1 cellular context compared by ENCODE assay signal in the genomic region with DNA sequence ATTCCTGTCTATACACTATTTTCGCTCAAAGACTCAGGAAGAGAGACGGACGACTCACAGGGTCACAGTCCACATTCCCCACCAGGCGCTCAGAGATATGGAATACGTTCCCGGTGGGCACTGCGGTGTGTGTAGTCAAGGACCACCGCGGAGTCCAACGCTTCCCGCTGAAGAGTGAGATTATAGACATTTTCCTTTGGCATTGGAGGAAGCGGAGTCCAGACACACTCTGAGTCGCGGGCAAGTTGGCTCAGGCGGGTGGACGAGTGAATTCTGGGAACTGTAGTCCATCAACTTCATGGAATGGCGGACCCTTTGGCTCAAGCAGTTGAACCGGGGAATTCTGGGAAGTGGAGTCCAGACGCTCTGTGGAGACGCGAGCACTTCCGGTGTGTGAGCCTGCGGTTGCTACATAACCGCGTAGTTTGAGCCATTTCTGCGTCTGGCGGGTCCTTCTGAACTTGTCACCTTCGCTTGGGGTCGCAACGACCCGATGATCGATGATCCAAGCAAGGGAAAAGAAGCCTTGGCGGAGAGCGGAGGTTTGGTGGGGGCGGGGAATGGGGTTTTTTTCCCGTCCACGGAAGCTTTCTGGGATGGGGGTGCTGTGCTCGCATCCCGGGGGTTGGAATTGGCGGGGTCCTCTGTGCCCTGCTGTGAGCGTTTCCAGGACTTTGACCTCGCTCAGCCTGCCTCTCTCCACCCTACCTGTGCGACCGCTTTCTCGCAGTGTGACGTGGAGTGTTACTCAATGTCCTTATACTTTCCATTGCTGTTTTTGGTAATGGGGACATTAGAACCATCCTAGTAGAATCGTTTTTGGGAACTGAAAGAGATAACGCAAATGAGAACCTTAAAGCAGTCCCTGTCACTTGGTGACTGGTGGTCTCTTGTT.
TF ChIP-seq lines count a peak whose summit lies in the region.

A gene (plus strand): TSS at position 392 of the 895 bp plus-strand sequence. CDS start 4,122 bp downstream, outside the sequence.

TF ChIP-seq in H1, 55 proteins besides CTCF, POLR2A, EP300 and RAD21:
- 0 out of 2 replicates have a peak, but pooled peaks have one; percentile 11 for TF ChIP-seq TBP (IDR thresholded peaks at IDR 0.05; ENCODE audit: low read depth, low read length)
- 0 out of 2 replicates have a peak, but pooled peaks have one; percentile 34 for TF ChIP-seq PHF8 (conservative IDR thresholded peaks at IDR 0.05; ENCODE audit: low read depth, low read length)
- peak; percentile 87 for TF ChIP-seq CEBPB (IDR thresholded peaks at IDR 0.05; ENCODE audit: low read depth, low read length)
- TF ChIP-seq SAP30 (IDR thresholded peaks at IDR 0.05; ENCODE audit: insufficient read depth, insufficient replicate concordance, low read length): no peak
- no peak for TF ChIP-seq CHD1 (IDR thresholded peaks at IDR 0.05; ENCODE audit: low read depth, low read length)
- peak; percentile 36; the same call in 1 of the 2 replicates for TF ChIP-seq RBBP5 (IDR thresholded peaks at IDR 0.05; ENCODE audit: borderline replicate concordance, low read depth, low read length)
- peak; percentile 69 for TF ChIP-seq ASH2L (IDR thresholded peaks at IDR 0.05; ENCODE audit: low read length)
- TF ChIP-seq MAFK (IDR thresholded peaks at IDR 0.05; ENCODE audit: low read depth, low read length): no peak
- peak; percentile 85; the same call in 1 of the 2 replicates for TF ChIP-seq GABPA (IDR thresholded peaks at IDR 0.05; ENCODE audit: borderline replicate concordance, insufficient read depth, low read length)
- TF ChIP-seq, protein P1, sequence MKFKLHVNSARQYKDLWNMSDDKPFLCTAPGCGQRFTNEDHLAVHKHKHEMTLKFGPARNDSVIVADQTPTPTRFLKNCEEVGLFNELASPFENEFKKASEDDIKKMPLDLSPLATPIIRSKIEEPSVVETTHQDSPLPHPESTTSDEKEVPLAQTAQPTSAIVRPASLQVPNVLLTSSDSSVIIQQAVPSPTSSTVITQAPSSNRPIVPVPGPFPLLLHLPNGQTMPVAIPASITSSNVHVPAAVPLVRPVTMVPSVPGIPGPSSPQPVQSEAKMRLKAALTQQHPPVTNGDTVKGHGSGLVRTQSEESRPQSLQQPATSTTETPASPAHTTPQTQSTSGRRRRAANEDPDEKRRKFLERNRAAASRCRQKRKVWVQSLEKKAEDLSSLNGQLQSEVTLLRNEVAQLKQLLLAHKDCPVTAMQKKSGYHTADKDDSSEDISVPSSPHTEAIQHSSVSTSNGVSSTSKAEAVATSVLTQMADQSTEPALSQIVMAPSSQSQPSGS (IDR thresholded peaks at IDR 0.05; ENCODE audit: low read length): no peak
- TF ChIP-seq ZNF274 (IDR thresholded peaks at IDR 0.05; ENCODE audit: borderline replicate concordance, extremely low read depth, low read length): no peak
- peak; percentile 96 for TF ChIP-seq KDM4A (IDR thresholded peaks at IDR 0.05; ENCODE audit: low read depth, low read length, severe bottlenecking)
- TF ChIP-seq CTBP2 (IDR thresholded peaks at IDR 0.05; ENCODE audit: borderline replicate concordance, insufficient read depth, insufficient read length, low read length): peak; percentile 54
- TF ChIP-seq BACH1 (IDR thresholded peaks at IDR 0.05; ENCODE audit: low read length): no peak
- TF ChIP-seq EZH2 (IDR thresholded peaks at IDR 0.05; ENCODE audit: low read depth, low read length, severe bottlenecking): no peak
- peak; percentile 95 for TF ChIP-seq SIX5 (IDR thresholded peaks at IDR 0.05; ENCODE audit: low read depth, low read length)
- TF ChIP-seq SIN3A (conservative IDR thresholded peaks at IDR 0.05 in 1 of 2, IDR thresholded peaks at IDR 0.05 in 1 of 2; ENCODE audit: low read depth in 1 of 2, low read length in 2 of 2): peak in 1 of 2 experiments; percentile 64; a peak in 1 of 4 replicates
- TF ChIP-seq SIRT6 (IDR thresholded peaks at IDR 0.05; ENCODE audit: low read length): no peak
- TF ChIP-seq, protein P2, sequence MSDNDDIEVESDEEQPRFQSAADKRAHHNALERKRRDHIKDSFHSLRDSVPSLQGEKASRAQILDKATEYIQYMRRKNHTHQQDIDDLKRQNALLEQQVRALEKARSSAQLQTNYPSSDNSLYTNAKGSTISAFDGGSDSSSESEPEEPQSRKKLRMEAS (IDR thresholded peaks at IDR 0.05): no peak
- TF ChIP-seq EGR1 (IDR thresholded peaks at IDR 0.05; ENCODE audit: borderline replicate concordance, low read depth, low read length): no peak
- TF ChIP-seq SP4 (IDR thresholded peaks at IDR 0.05; ENCODE audit: low read length): no peak
- TF ChIP-seq RNF2 (IDR thresholded peaks at IDR 0.05; ENCODE audit: borderline replicate concordance, low read depth, low read length, missing control alignments, poor library complexity, severe bottlenecking): no peak
- TF ChIP-seq YY1 (IDR thresholded peaks at IDR 0.05; ENCODE audit: low read depth, low read length): peak; percentile 97
- TF ChIP-seq CREB1 (IDR thresholded peaks at IDR 0.05): peak; percentile 76
- peak; percentile 49 for TF ChIP-seq TAF1 (IDR thresholded peaks at IDR 0.05; ENCODE audit: low read depth, low read length)
TF ChIP-seq in H1: peak in this region for 13.
